Comparison of ENCODE assay signal across 1 cellular context in genomic region chr3:136196401-136197158, GRCh38.
A peak's percentile ranks its signal among the peaks of the same experiment; 100 is the strongest.
TF ChIP-seq lines count a peak whose summit lies in the region.

No MANE protein-coding gene starts in this region.

TF ChIP-seq in K562, 482 proteins besides CTCF, POLR2A, EP300 and RAD21 (continued from another document and continues in another):
- no peak for TF ChIP-seq SMAD3 (CRISPR knock-in tag; conservative IDR thresholded peaks at IDR 0.05)
- TF ChIP-seq ZNF592 (IDR thresholded peaks at IDR 0.05), result peak; percentile 94
- TF ChIP-seq TCF15 (CRISPR knock-in tag; IDR thresholded peaks at IDR 0.05), result no peak
- no peak for TF ChIP-seq RBM15 (IDR thresholded peaks at IDR 0.05; ENCODE audit: insufficient read depth, low read length)
- TF ChIP-seq ETV1 (tag; conservative IDR thresholded peaks at IDR 0.05; ENCODE audit: low read depth), result peak; percentile 62; the same call in 1 of the 2 replicates
- no peak for TF ChIP-seq MCM3 (IDR thresholded peaks at IDR 0.05)
- no peak for TF ChIP-seq THRB (CRISPR knock-in tag; conservative IDR thresholded peaks at IDR 0.05)
- TF ChIP-seq DACH1 (IDR thresholded peaks at IDR 0.05; ENCODE audit: partially characterized antibody), result no peak
- no peak for TF ChIP-seq SAFB2 (IDR thresholded peaks at IDR 0.05; ENCODE audit: borderline replicate concordance, low read depth, low read length, severe bottlenecking)
- TF ChIP-seq ESRRB (CRISPR knock-in tag; IDR thresholded peaks at IDR 0.05; ENCODE audit: borderline replicate concordance), result no peak
- no peak for TF ChIP-seq C11orf30 (IDR thresholded peaks at IDR 0.05; ENCODE audit: low read depth)
- TF ChIP-seq ZHX1 (conservative IDR thresholded peaks at IDR 0.05; ENCODE audit: low read length), result no peak
- no peak for TF ChIP-seq ILK (tag; IDR thresholded peaks at IDR 0.05; ENCODE audit: borderline replicate concordance, low read depth)
- no peak for TF ChIP-seq ZNF274 (IDR thresholded peaks at IDR 0.05; ENCODE audit: borderline replicate concordance, low read depth, low read length)
- TF ChIP-seq ATF1 (CRISPR knock-in tag; IDR thresholded peaks at IDR 0.05), result no peak
- peak; percentile 61; the same call in 1 of the 2 replicates for TF ChIP-seq ATF1 (tag; IDR thresholded peaks at IDR 0.05)
- no peak for TF ChIP-seq HEY1 (CRISPR knock-in tag; IDR thresholded peaks at IDR 0.05; ENCODE audit: borderline replicate concordance)
- peak; percentile 77 for TF ChIP-seq CTBP1 (IDR thresholded peaks at IDR 0.05; ENCODE audit: borderline replicate concordance)
- no peak; the same call in 1 of the 2 replicates for TF ChIP-seq CREB1 (IDR thresholded peaks at IDR 0.05)
- peak; percentile 50; the same call in 1 of the 2 replicates for TF ChIP-seq CREB1 (CRISPR knock-in tag; IDR thresholded peaks at IDR 0.05)
- TF ChIP-seq EZH2 (IDR thresholded peaks at IDR 0.05; ENCODE audit: borderline replicate concordance, low read depth, low read length), result no peak
- no peak for TF ChIP-seq CC2D1A (IDR thresholded peaks at IDR 0.05)
- no peak for TF ChIP-seq ZFPM2 (CRISPR knock-in tag; IDR thresholded peaks at IDR 0.05)
- TF ChIP-seq ZNF740 (CRISPR knock-in tag; IDR thresholded peaks at IDR 0.05), result no peak; the same call in 1 of the 2 replicates
- no peak for TF ChIP-seq ZNF740 (tag; IDR thresholded peaks at IDR 0.05)
- no peak for TF ChIP-seq U2AF1 (optimal IDR thresholded peaks at IDR 0.05; ENCODE audit: low read depth, low read length)
- TF ChIP-seq PTBP1 (IDR thresholded peaks at IDR 0.05; ENCODE audit: low read depth, low read length), result no peak
- TF ChIP-seq L3MBTL2 (IDR thresholded peaks at IDR 0.05), result peak; percentile 99
- no peak for TF ChIP-seq ZBTB17 (CRISPR knock-in tag; IDR thresholded peaks at IDR 0.05)
- peak; percentile 84 for TF ChIP-seq POLR2H (tag; IDR thresholded peaks at IDR 0.05; ENCODE audit: low read depth)
- TF ChIP-seq ETV5 (CRISPR knock-in tag; IDR thresholded peaks at IDR 0.05; ENCODE audit: low read depth), result peak; percentile 80
- TF ChIP-seq ZNF76 (CRISPR knock-in tag; IDR thresholded peaks at IDR 0.05; ENCODE audit: borderline replicate concordance), result no peak
- no peak for TF ChIP-seq ZNF124 (CRISPR knock-in tag; IDR thresholded peaks at IDR 0.05)
- TF ChIP-seq YY1 (IDR thresholded peaks at IDR 0.05; ENCODE audit: borderline replicate concordance in 1 of 3, control insufficient read depth in 1 of 3, extremely low read depth in 1 of 3, insufficient read depth in 3 of 3, insufficient read length in 1 of 3, insufficient replicate concordance in 2 of 3, low read depth in 1 of 3, low read length in 2 of 3), result peak in 2 of 3 experiments; percentile 42 to 45
- peak; percentile 96 to 97 for TF ChIP-seq MNT (conservative IDR thresholded peaks at IDR 0.05)
- no peak for TF ChIP-seq SRSF7 (optimal IDR thresholded peaks at IDR 0.05; ENCODE audit: low read depth, low read length)
- peak; percentile 86 for TF ChIP-seq ZNF609 (CRISPR knock-in tag; IDR thresholded peaks at IDR 0.05; ENCODE audit: borderline replicate concordance)
- TF ChIP-seq SIN3A (IDR thresholded peaks at IDR 0.05; ENCODE audit: borderline replicate concordance in 2 of 2, control insufficient read depth in 1 of 2, low read depth in 2 of 2, low read length in 2 of 2), result 0 out of 4 replicates have a peak, but pooled peaks of 1 of the 2 experiments have one; percentile 51
- peak; percentile 93; the same call in 1 of the 2 replicates for TF ChIP-seq AFF4 (CRISPR knock-in tag; IDR thresholded peaks at IDR 0.05)
- TF ChIP-seq TCF7L2 (IDR thresholded peaks at IDR 0.05; ENCODE audit: low read depth, low read length), result no peak
- peak; percentile 77 for TF ChIP-seq USF1 (CRISPR knock-in tag; IDR thresholded peaks at IDR 0.05)
- no peak for TF ChIP-seq ZNF766 (CRISPR knock-in tag; conservative IDR thresholded peaks at IDR 0.05)
